Comparison of ENCODE assay signal across 8 cellular contexts in genomic region chr9:87973791-87974292, GRCh38. TPM values are rescaled to one million over a fixed set of nuclear protein-coding genes. Genes with fewer than 3 reads are reported as not detected.
DNase-seq lines count a peak whose midpoint lies in the region; ATAC-seq and TF ChIP-seq lines count a peak whose summit lies in the region.

No MANE protein-coding gene starts in this region.

- H3K27me3 ChIP-seq in SJCRH30 (no peaks in the 10 kb centered on the region), fibroblast of lung (ENCODE audit: control insufficient read depth, insufficient read depth, low read length) (no peaks in the 10 kb centered on the region)

- peaks cover 7% of the 10 kb centered on the region for H3K36me3 Mint-ChIP-seq in progenitor cell of endocrine pancreas (ENCODE audit: insufficient read depth)

- H3K4me3 ChIP-seq in SJCRH30: peak overlapping the region; percentile 70
- H3K4me3 ChIP-seq in fibroblast of lung (replicated peaks in 1 of 4; ENCODE audit: control extremely low read depth in 1 of 4, insufficient read depth in 1 of 4, low read depth in 3 of 4, low read length in 4 of 4): peak overlapping the region; percentile 62 to 82 (median 74)

- H3K4me2 ChIP-seq in fibroblast of lung (ENCODE audit: extremely low read depth, insufficient read depth, low read length): peak overlapping the region; percentile 96

- H3K4me3 Mint-ChIP-seq in progenitor cell of endocrine pancreas (ENCODE audit: low read depth): peak overlapping the region; percentile 97

- no peaks in the 10 kb centered on the region for H4K20me1 ChIP-seq in fibroblast of lung (ENCODE audit: control insufficient read depth, extremely low read depth, insufficient read depth, low read length)

- H3K79me2 ChIP-seq in fibroblast of lung (ENCODE audit: control insufficient read depth, insufficient read depth, low read length): no peaks in the 10 kb centered on the region

- H2AFZ ChIP-seq in fibroblast of lung (ENCODE audit: low read length): peak overlapping the region; percentile 97

- in situ Hi-C loops in G401 (cut with HindIII; ENCODE audit: low sequenced_read_pairs): no loop called here

- peak overlapping the region; percentile 76 for H3K9ac ChIP-seq in fibroblast of lung (ENCODE audit: insufficient read depth, low read length)

- DNase-seq in G401 (ENCODE audit: low spot score) (peak; percentile 34), SJCRH30 (peak in 1 of 2 experiments; percentile 23), fibroblast of lung (ENCODE audit: low read depth in 2 of 2) (peak in 1 of 2 donors; percentile 12), progenitor cell of endocrine pancreas (ENCODE audit: low spot score, unreplicated experiment) (no peak), HCEC 1CT (no peak), HuH-7 (ENCODE audit: low spot score) (no peak)

- H3K4me1 Mint-ChIP-seq in progenitor cell of endocrine pancreas (ENCODE audit: low read depth): peaks cover 13% of the 10 kb centered on the region

- ATAC-seq in GM21367 (IDR thresholded peaks at IDR 0.05; ENCODE audit: unreplicated experiment) (no peak), HG02870 (IDR thresholded peaks at IDR 0.05; ENCODE audit: unreplicated experiment) (no peak)

- no peaks in the 10 kb centered on the region for H3K9me3 Mint-ChIP-seq in progenitor cell of endocrine pancreas (ENCODE audit: low read depth)

- H3K27ac ChIP-seq in SJCRH30 (no peak overlapping the region), fibroblast of lung (ENCODE audit: insufficient read depth, low read length) (peak overlapping the region; percentile 73)

- H3K27me3 Mint-ChIP-seq in progenitor cell of endocrine pancreas: no peaks in the 10 kb centered on the region

- TF ChIP-seq CTCF in fibroblast of lung (conservative IDR thresholded peaks at IDR 0.05 in 1 of 2, IDR thresholded peaks at IDR 0.05 in 1 of 2; ENCODE audit: low read depth in 1 of 2, low read length in 2 of 2) (no peak), progenitor cell of endocrine pancreas (IDR thresholded peaks at IDR 0.05; ENCODE audit: unreplicated experiment) (no peak)

- no peaks in the 10 kb centered on the region for H3K4me1 ChIP-seq in SJCRH30
- peaks cover 2% of the 10 kb centered on the region for H3K4me1 ChIP-seq in fibroblast of lung (ENCODE audit: control insufficient read depth, extremely low read depth, insufficient read depth, low read length)

- H3K36me3 ChIP-seq in SJCRH30 (no peaks in the 10 kb centered on the region), fibroblast of lung (ENCODE audit: control insufficient read depth, insufficient read depth, low read length) (no peaks in the 10 kb centered on the region)

- H3K9me3 ChIP-seq in SJCRH30 (replicated peaks): no peaks in the 10 kb centered on the region
- H3K9me3 ChIP-seq in fibroblast of lung (ENCODE audit: control insufficient read depth, insufficient read depth, low read depth, low read length): no peaks in the 10 kb centered on the region

- H3K27ac Mint-ChIP-seq in progenitor cell of endocrine pancreas: no peak overlapping the region

RNA-seq across cellular contexts. Expression of gene CDK20, which starts 0.5 kb away (rescaled TPM):
- 6.7 and 13.8 TPM in 2 replicates for total RNA-seq in G401 (2014; rRNA removed; shearing (Covaris generic))
- 3.7 and 4.8 TPM in 2 replicates for total RNA-seq in SJCRH30 (2014; rRNA removed; shearing (Covaris generic))
- 3.6 and 7.3 TPM in 2 replicates for total RNA-seq in fibroblast of lung
- 6.1 and 6.2 TPM in 2 replicates for polyA plus RNA-seq in fibroblast of lung
- 3.8 and 4.9 TPM in 2 replicates for polyA plus RNA-seq in fibroblast of lung (2012)
- 4.7 and 4.8 TPM in 2 replicates for polyA minus RNA-seq in fibroblast of lung (ENCODE audit: low replicate concordance)
- 23.9 and 25.2 TPM in 2 replicates for total RNA-seq in progenitor cell of endocrine pancreas

RNA-seq across cellular contexts. Expression of gene SPATA31C1, which starts 56.1 kb away (rescaled TPM):
- total RNA-seq in G401 (2014; rRNA removed; shearing (Covaris generic)): not detected in 2 replicates
- total RNA-seq in SJCRH30 (2014; rRNA removed; shearing (Covaris generic)): 0.10 and 0.14 TPM in 2 replicates
- total RNA-seq in fibroblast of lung (not detected in 2 replicates), progenitor cell of endocrine pancreas (not detected in 2 replicates)
- not detected in 2 replicates for polyA plus RNA-seq in fibroblast of lung
- not detected in 2 replicates for polyA plus RNA-seq in fibroblast of lung (2012)
- not detected in 2 replicates for polyA minus RNA-seq in fibroblast of lung (ENCODE audit: low replicate concordance)
